Comparison of ENCODE assay signal across 20 cellular contexts in genomic region chr4:157165935-157166334, GRCh38. TPM values are rescaled to one million over a fixed set of nuclear protein-coding genes. Genes with fewer than 3 reads are reported as not detected.
DNase-seq lines count a peak whose midpoint lies in the region; ATAC-seq, FAIRE-seq and TF ChIP-seq lines count a peak whose summit lies in the region.
"Had no signal": no experiment of that assay in that cellular context is flagged by ENCODE, and none has a peak within 500 bp of the region (broad histone marks: within the 10 kb centered on the region; RNA-seq: fewer than 3 reads in every experiment).

No MANE protein-coding gene starts in this region.

- no peaks in the 10 kb centered on the region for H3K9me2 ChIP-seq in MM.1S (replicated peaks; ENCODE audit: insufficient read depth, low read length)

- peak; percentile 59 for ATAC-seq in GM18867 (IDR thresholded peaks at IDR 0.05; ENCODE audit: unreplicated experiment)
- ATAC-seq: A549, GM23338 had no signal

- H3F3A ChIP-seq in MM.1S (ENCODE audit: insufficient read depth, low read length) = no peaks in the 10 kb centered on the region

- TF ChIP-seq CTCF in MM.1S (IDR thresholded peaks at IDR 0.05; ENCODE audit: low read length) (no peak), WERI-Rb-1 (IDR thresholded peaks at IDR 0.05; ENCODE audit: low read depth, low read length) (no peak), progenitor cell of endocrine pancreas (IDR thresholded peaks at IDR 0.05; ENCODE audit: unreplicated experiment) (no peak)

- FAIRE-seq in islet of Langerhans (lab: Jason Lieb, UNC) = peak; percentile 43
- FAIRE-seq: A549, G401.6 had no signal

- no peak overlapping the region for H3K9ac ChIP-seq in MM.1S (ENCODE audit: low read length)

- peak overlapping the region; percentile 30 for H3K4me2 ChIP-seq in MM.1S (ENCODE audit: low read depth, low read length)
- H3K4me2 ChIP-seq: A549, GM23338 had no signal

- no peak overlapping the region for H2AFZ ChIP-seq in MM.1S (ENCODE audit: low read length)
- H2AFZ ChIP-seq: GM23338 had no signal

- H3K36me3 Mint-ChIP-seq in progenitor cell of endocrine pancreas (ENCODE audit: insufficient read depth) = peaks cover 19% of the 10 kb centered on the region
- H3K36me3 Mint-ChIP-seq: CD4-positive, alpha-beta memory T cell had no signal

- peaks cover 15% of the 10 kb centered on the region for H3K4me1 ChIP-seq in MM.1S (ENCODE audit: low read length)
- H3K4me1 ChIP-seq: A549 had no signal

- H3K36me3 ChIP-seq in MM.1S (replicated peaks; ENCODE audit: insufficient read depth, low read length) = no peaks in the 10 kb centered on the region
- no peaks in the 10 kb centered on the region for H3K36me3 ChIP-seq in WERI-Rb-1

- H3K27me3 Mint-ChIP-seq in progenitor cell of endocrine pancreas = no peaks in the 10 kb centered on the region
- H3K27me3 Mint-ChIP-seq: CD4-positive, alpha-beta memory T cell had no signal

- H3K27ac Mint-ChIP-seq in progenitor cell of endocrine pancreas = no peak overlapping the region
- H3K27ac Mint-ChIP-seq: CD4-positive, alpha-beta memory T cell; GM23338; H9; HFFc6 had no signal

- peaks cover 9% of the 10 kb centered on the region for H3K9me3 Mint-ChIP-seq in progenitor cell of endocrine pancreas (ENCODE audit: low read depth)
- H3K9me3 Mint-ChIP-seq: HFFc6 had no signal

- H3K4me3 ChIP-seq in MM.1S (ENCODE audit: low read length) (no peak overlapping the region), WERI-Rb-1 (ENCODE audit: low read depth, low read length) (no peak overlapping the region)
- H3K4me3 ChIP-seq: A549, GM23338 had no signal

- H3K4me1 Mint-ChIP-seq in progenitor cell of endocrine pancreas (ENCODE audit: low read depth) = no peaks in the 10 kb centered on the region
- H3K4me1 Mint-ChIP-seq: CD4-positive, alpha-beta memory T cell had no signal

- H3K27me3 ChIP-seq in MM.1S (replicated peaks; ENCODE audit: insufficient read depth, low read length) (no peaks in the 10 kb centered on the region), WERI-Rb-1 (ENCODE audit: insufficient read depth, low read depth, severe bottlenecking) (no peaks in the 10 kb centered on the region)

- no peak overlapping the region for H3K4me3 Mint-ChIP-seq in progenitor cell of endocrine pancreas (ENCODE audit: low read depth)
- H3K4me3 Mint-ChIP-seq: CD4-positive, alpha-beta memory T cell; GM23338; H9; HFFc6 had no signal

- no peaks in the 10 kb centered on the region for H3K79me2 ChIP-seq in MM.1S (ENCODE audit: low read length)

- peak; percentile 40 for DNase-seq in MM.1S
- DNase-seq in WERI-Rb-1 = no peak
- DNase-seq in NCI-H82 treated with DMSO at 0.1 percent for 48 hours (lab: John Stamatoyannopoulos, UW; ENCODE audit: unreplicated experiment) = no peak
- DNase-seq in occipital lobe (lab: John Stamatoyannopoulos, UW) = no peak
- DNase-seq in progenitor cell of endocrine pancreas (ENCODE audit: low spot score, unreplicated experiment) = no peak
- DNase-seq: 8988T; C1 segment of cervical spinal cord; Calu3; CD4-positive, alpha-beta memory T cell; COR-L47; DMS153; DND-41; H9; HFFc6 had no signal

- H3K27ac ChIP-seq in MM.1S (ENCODE audit: low read length) (no peak overlapping the region), WERI-Rb-1 (no peak overlapping the region)
- H3K27ac ChIP-seq: A549 had no signal

- H3K9me3 ChIP-seq in MM.1S (replicated peaks; ENCODE audit: insufficient read depth, low read length) = no peaks in the 10 kb centered on the region
- no peaks in the 10 kb centered on the region for H3K9me3 ChIP-seq in WERI-Rb-1 (ENCODE audit: severe bottlenecking)
- H3K9me3 ChIP-seq: A549 had no signal

- no peaks in the 10 kb centered on the region for H4K20me1 ChIP-seq in MM.1S (ENCODE audit: insufficient read depth, low read length)

RNA-seq across cellular contexts. Expression of gene GRIA2, which starts 54.6 kb away (rescaled TPM):
- total RNA-seq in occipital lobe (585 TPM), progenitor cell of endocrine pancreas (2.3 and 2.5 TPM in 2 replicates)
- total RNA-seq: Calu3; CD4-positive, alpha-beta memory T cell; GM23338; H4; H9; HFFc6 had no signal

Comparison
In these comparisons a context has a peak if more than half of its experiments do, and no peak if none do; other contexts are left out.
1. RNA of gene GRIA2, which starts 54.6 kb away (total RNA-seq): 585 TPM in occipital lobe (single experiment); 2.3 to 2.5 TPM in progenitor cell of endocrine pancreas; every median in the first group is over 100 times any median in the second.